ENCODE assay signal across 11 cellular contexts in the genomic region with DNA sequence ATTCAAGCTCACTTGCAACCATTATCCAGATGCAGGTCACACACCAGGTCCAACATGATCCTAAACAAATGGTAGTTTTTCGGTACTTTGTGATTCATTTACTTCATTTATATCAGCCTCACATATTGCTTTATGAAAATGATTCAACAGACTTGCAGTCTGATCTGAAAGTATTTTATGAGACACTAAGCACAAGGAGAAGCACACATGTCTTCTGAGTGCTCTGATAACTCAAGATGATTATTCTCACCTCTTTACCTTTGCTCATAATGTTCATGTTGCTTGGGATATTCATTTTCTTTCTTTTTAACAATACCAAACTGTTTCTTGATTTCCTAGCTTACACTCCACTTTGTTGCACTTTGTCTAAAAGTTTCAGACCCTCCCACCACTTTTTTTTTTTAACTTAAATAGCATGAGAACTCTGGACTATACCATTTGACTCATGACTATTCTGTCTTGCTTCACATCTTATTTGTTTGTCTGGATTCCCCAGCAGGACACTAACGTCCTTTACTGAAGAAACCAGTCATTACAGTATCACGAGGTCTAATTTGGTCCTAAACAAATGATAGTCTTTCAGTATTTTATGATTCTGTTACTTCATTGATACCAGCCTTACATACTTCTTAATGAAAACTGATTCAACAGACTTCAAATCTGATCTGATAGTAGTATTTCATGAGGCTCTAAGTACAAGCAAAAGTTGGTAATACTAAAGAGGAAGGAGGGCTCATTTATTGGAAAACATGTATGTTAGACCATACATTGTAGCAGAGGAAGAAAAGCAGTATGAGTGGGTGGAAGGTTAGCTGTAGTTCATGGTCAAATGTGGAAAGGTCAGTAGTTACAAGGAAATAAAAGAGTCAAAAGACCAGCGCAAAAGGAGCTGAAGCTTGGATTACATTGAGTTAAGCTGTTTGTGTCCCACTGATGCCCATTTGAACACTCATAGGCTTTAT.
DNase-seq lines count a peak whose midpoint lies in the region; ATAC-seq and TF ChIP-seq lines count a peak whose summit lies in the region.
"Had no signal": no experiment of that assay in that cellular context is flagged by ENCODE, and none has a peak within 500 bp of the region (broad histone marks: within the 10 kb centered on the region; RNA-seq: fewer than 3 reads in every experiment).

No MANE protein-coding gene starts in this region.

- no peaks in the 10 kb centered on the region for H3K9me3 Mint-ChIP-seq in activated T-cell treated with anti-CD3 and anti-CD28 coated beads, Interleukin-2, amount 50 U/mL, for 4 hours
- no peaks in the 10 kb centered on the region for H3K9me3 Mint-ChIP-seq in progenitor cell of endocrine pancreas (ENCODE audit: low read depth)

- peaks cover 23% of the 10 kb centered on the region for H3K4me1 Mint-ChIP-seq in activated T-cell treated with anti-CD3 and anti-CD28 coated beads, Interleukin-2, amount 50 U/mL, for 4 hours (ENCODE audit: low read depth)
- peaks cover 26% of the 10 kb centered on the region for H3K4me1 Mint-ChIP-seq in progenitor cell of endocrine pancreas (ENCODE audit: low read depth)

- no peak overlapping the region for H3K4me3 Mint-ChIP-seq in activated T-cell treated with anti-CD3 and anti-CD28 coated beads, Interleukin-2, amount 50 U/mL, for 4 hours
- no peak overlapping the region for H3K4me3 Mint-ChIP-seq in progenitor cell of endocrine pancreas (ENCODE audit: low read depth)

- peak overlapping the region; percentile 26 for H3K27ac Mint-ChIP-seq in progenitor cell of endocrine pancreas

- no peak for DNase-seq in activated T-cell treated with anti-CD3 and anti-CD28 coated beads, Interleukin-2, amount 50 U/mL, for 4 hours
- no peak for DNase-seq in activated T-cell treated with anti-CD3 and anti-CD28 coated beads, Interleukin-2, amount 50 U/mL, for 48 hours
- DNase-seq in progenitor cell of endocrine pancreas (ENCODE audit: low spot score, unreplicated experiment), result no peak
- DNase-seq in stimulated activated naive CD4-positive, alpha-beta T cell treated with Interleukin-2 at 50 U/mL for 16 hours (lab: John Stamatoyannopoulos, UW), result no peak
- DNase-seq in NCI-H2171 (lab: John Stamatoyannopoulos, UW), result no peak
- DNase-seq in NCI-H345 (lab: John Stamatoyannopoulos, UW), result no peak
- DNase-seq: activated CD8-positive, alpha-beta memory T cell treated with anti-CD3 and anti-CD28 coated beads for 24 hours; ovary had no signal

- TF ChIP-seq CTCF in progenitor cell of endocrine pancreas (IDR thresholded peaks at IDR 0.05; ENCODE audit: unreplicated experiment), result no peak

- no peaks in the 10 kb centered on the region for H3K27me3 Mint-ChIP-seq in activated T-cell treated with anti-CD3 and anti-CD28 coated beads, Interleukin-2, amount 50 U/mL, for 4 hours (ENCODE audit: low read depth)
- H3K27me3 Mint-ChIP-seq in progenitor cell of endocrine pancreas, result no peaks in the 10 kb centered on the region

- no peaks in the 10 kb centered on the region for H3K36me3 Mint-ChIP-seq in activated T-cell treated with anti-CD3 and anti-CD28 coated beads, Interleukin-2, amount 50 U/mL, for 4 hours (ENCODE audit: insufficient read depth)
- no peaks in the 10 kb centered on the region for H3K36me3 Mint-ChIP-seq in progenitor cell of endocrine pancreas (ENCODE audit: insufficient read depth)

- peak; percentile 83 to 86 for ATAC-seq in activated T-cell treated with anti-CD3 and anti-CD28 coated beads, Interleukin-2, amount 50 U/mL, for 4 hours
- ATAC-seq in GM21529 (IDR thresholded peaks at IDR 0.05; ENCODE audit: unreplicated experiment), result peak; percentile 80
- peak; percentile 43 for ATAC-seq in HG03139 (IDR thresholded peaks at IDR 0.05; ENCODE audit: unreplicated experiment)
- ATAC-seq: Right ventricle myocardium inferior had no signal
